16 cellular contexts compared by ENCODE assay signal in the genomic region with DNA sequence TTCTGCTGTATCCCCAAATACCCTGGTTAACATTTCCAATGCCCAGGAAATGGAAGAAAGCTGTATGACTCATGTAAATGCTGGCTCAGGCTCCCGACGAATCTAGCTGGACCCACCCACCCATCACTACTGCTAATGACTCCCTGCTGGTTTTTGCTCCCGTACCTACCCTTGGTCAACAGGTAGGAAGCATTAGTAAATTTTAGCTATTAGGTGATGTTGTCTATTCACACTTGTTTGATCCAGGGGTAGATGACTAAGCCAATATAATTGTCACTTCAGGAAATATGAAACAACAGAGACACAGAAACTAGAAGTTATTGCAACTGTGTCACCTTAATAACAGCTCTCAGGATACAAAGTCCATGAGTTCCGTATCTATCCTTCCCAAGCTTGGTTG.
A peak's percentile ranks its signal among the peaks of the same experiment; 100 is the strongest.
DNase-seq lines count a peak whose midpoint lies in the region; ATAC-seq and TF ChIP-seq lines count a peak whose summit lies in the region.
"Had no signal": no experiment of that assay in that cellular context is flagged by ENCODE, and none has a peak within 500 bp of the region (broad histone marks: within the 10 kb centered on the region; RNA-seq: fewer than 3 reads in every experiment).

No MANE protein-coding gene starts in this region.

- H3K4me3 Mint-ChIP-seq in MCF 10A (ENCODE audit: unreplicated experiment) (no peak overlapping the region), WTC11 (no peak overlapping the region), CD14-positive monocyte (no peak overlapping the region)

- BruUV-seq in MCF 10A (replicated peaks; lab: Mats Ljungman, UMichigan) = no TSS peak

- H3K4me2 ChIP-seq in hepatocyte = peak overlapping the region; percentile 17
- H3K4me2 ChIP-seq: KMS-11 had no signal

- TF ChIP-seq CTCF in MCF 10A (IDR thresholded peaks at IDR 0.05; ENCODE audit: unreplicated experiment) (no peak), breast epithelium (IDR thresholded peaks at IDR 0.05) (no peak), WTC11 (IDR thresholded peaks at IDR 0.05) (no peak), hepatocyte (IDR thresholded peaks at IDR 0.05; ENCODE audit: poor library complexity) (no peak), WERI-Rb-1 (IDR thresholded peaks at IDR 0.05; ENCODE audit: low read depth, low read length) (no peak), CD14-positive monocyte (IDR thresholded peaks at IDR 0.05) (no peak)

- H3K9me3 Mint-ChIP-seq in MCF 10A (ENCODE audit: unreplicated experiment) (no peaks in the 10 kb centered on the region), WTC11 (no peaks in the 10 kb centered on the region), CD14-positive monocyte (no peaks in the 10 kb centered on the region)

- TF ChIP-seq POLR2A in breast epithelium (IDR thresholded peaks at IDR 0.05) = no peak

- no peaks in the 10 kb centered on the region for H3K27me3 ChIP-seq in breast epithelium
- no peaks in the 10 kb centered on the region for H3K27me3 ChIP-seq in hepatocyte
- H3K27me3 ChIP-seq in WERI-Rb-1 (ENCODE audit: insufficient read depth, low read depth, severe bottlenecking) = no peaks in the 10 kb centered on the region
- H3K27me3 ChIP-seq: spleen had no signal

- no peaks in the 10 kb centered on the region for H3K9me2 ChIP-seq in hepatocyte (replicated peaks; ENCODE audit: insufficient read depth)

- H3K4me3 ChIP-seq in breast epithelium (no peak overlapping the region), hepatocyte (no peak overlapping the region), WERI-Rb-1 (ENCODE audit: low read depth, low read length) (no peak overlapping the region)
- H3K4me3 ChIP-seq: lung, spleen had no signal

- no peaks in the 10 kb centered on the region for H3K36me3 ChIP-seq in breast epithelium
- H3K36me3 ChIP-seq in hepatocyte (replicated peaks; ENCODE audit: insufficient read depth, low read depth) = no peaks in the 10 kb centered on the region
- H3K36me3 ChIP-seq in WERI-Rb-1 = no peaks in the 10 kb centered on the region
- H3K36me3 ChIP-seq: spleen had no signal

- POLR2A ChIA-PET in MCF 10A (lab: Yijun Ruan, JAX) (interaction anchor here (0.7 to 1.1 kb wide), 2 partner anchors 10 to 110 kb away, joined by 3 to 4 read pairs; no protein-coding TSS in a partner anchor), WTC11 (lab: Charles Lee) (no interaction called here)

- H3K27me3 Mint-ChIP-seq in MCF 10A (ENCODE audit: insufficient read depth, unreplicated experiment) (no peaks in the 10 kb centered on the region), WTC11 (ENCODE audit: low read depth) (no peaks in the 10 kb centered on the region; the same call in 1 of the 2 replicates), CD14-positive monocyte (ENCODE audit: low read depth in 3 of 3) (peaks cover 0 to 2% (median 0%) of the 10 kb centered on the region in 3 donors)

- ATAC-seq in WTC11 = peak; percentile 42; the same call in 1 of the 2 replicates

- H4K20me1 ChIP-seq in hepatocyte (ENCODE audit: insufficient read depth, poor library complexity, severe bottlenecking) = no peaks in the 10 kb centered on the region

- peak; percentile 53 for DNase-seq in MCF 10A (ENCODE audit: unreplicated experiment)
- DNase-seq in breast epithelium (ENCODE audit: low spot score in 2 of 2) = no peak
- no peak for DNase-seq in WTC11 (ENCODE audit: low spot score)
- DNase-seq in hepatocyte (ENCODE audit: low spot score) = peak; percentile 59
- no peak for DNase-seq in WERI-Rb-1
- DNase-seq in putamen (ENCODE audit: low spot score) = no peak
- no peak for DNase-seq in activated CD4-positive, alpha-beta T cell treated with anti-CD3 and anti-CD28 coated beads, Interleukin-2, amount 50 U/mL, for 4 hours
- DNase-seq in CD14-positive monocyte (ENCODE audit: low spot score) = no peak
- DNase-seq: activated CD8-positive, alpha-beta memory T cell treated with anti-CD3 and anti-CD28 coated beads for 24 hours; caudate nucleus; GOT3; NCI-H2081; SIG-M5; spleen had no signal

- peak overlapping the region; percentile 52 for H3K27ac Mint-ChIP-seq in MCF 10A (ENCODE audit: low read depth, unreplicated experiment)
- H3K27ac Mint-ChIP-seq in WTC11 = no peak overlapping the region
- no peak overlapping the region for H3K27ac Mint-ChIP-seq in CD14-positive monocyte

- H2AFZ ChIP-seq in hepatocyte = no peak overlapping the region

- no peaks in the 10 kb centered on the region for H3K79me2 ChIP-seq in hepatocyte

- intact Hi-C loops in MCF 10A (cut with micrococcal nuclease) = no loop called here
- intact Hi-C loops in breast epithelium (cut with DNase I; ENCODE audit: low total_unique reads) = no loop called here
- intact Hi-C loops in CD14-positive monocyte (cut with micrococcal nuclease) = no loop called here

- H3K4me1 Mint-ChIP-seq in MCF 10A (ENCODE audit: insufficient read depth, unreplicated experiment) (peaks cover 36% of the 10 kb centered on the region), WTC11 (peaks cover 15% of the 10 kb centered on the region), CD14-positive monocyte (peaks cover 11% of the 10 kb centered on the region)

- H3K4me1 ChIP-seq in breast epithelium (no peaks in the 10 kb centered on the region), hepatocyte (ENCODE audit: insufficient read depth) (peaks cover 7% of the 10 kb centered on the region)

- H3K27ac ChIP-seq in breast epithelium = no peak overlapping the region
- peak overlapping the region; percentile 24 for H3K27ac ChIP-seq in hepatocyte
- no peak overlapping the region for H3K27ac ChIP-seq in WERI-Rb-1
- H3K27ac ChIP-seq: KMS-11, spleen had no signal

- WGBS in hepatocyte (ENCODE audit: low lambda C conversion rate, missing lambda C conversion rate) = 34% methylated on average over 4 of the region's 4 CpGs

- no peaks in the 10 kb centered on the region for H3K9me3 ChIP-seq in breast epithelium
- H3K9me3 ChIP-seq in hepatocyte (ENCODE audit: low read depth) = no peaks in the 10 kb centered on the region
- no peaks in the 10 kb centered on the region for H3K9me3 ChIP-seq in WERI-Rb-1 (ENCODE audit: severe bottlenecking)
- H3K9me3 ChIP-seq: spleen had no signal

- CTCF ChIA-PET in MCF 10A (lab: Yijun Ruan, JAX) = interaction anchor here (0.9 to 11.3 kb wide), 4 partner anchors 8 to 163 kb away, joined by 4 to 84 read pairs (median 7); no protein-coding TSS in a partner anchor
- CTCF ChIA-PET in WTC11 (lab: Charles Lee) = interaction anchor here (0.7 to 2.1 kb wide), 3 partner anchors 9 to 312 kb away, joined by 3 to 19 read pairs (median 4); partner anchors contain the start of gene BAG2

- no peaks in the 10 kb centered on the region for H3K36me3 Mint-ChIP-seq in MCF 10A (ENCODE audit: insufficient read depth, unreplicated experiment)
- no peaks in the 10 kb centered on the region for H3K36me3 Mint-ChIP-seq in WTC11
- H3K36me3 Mint-ChIP-seq in CD14-positive monocyte = no peaks in the 10 kb centered on the region

TF ChIP-seq in WTC11, 78 proteins besides CTCF, POLR2A, EP300 and RAD21:
- TF ChIP-seq ZNF263 (CRISPR knock-in tag; IDR thresholded peaks at IDR 0.05; ENCODE audit: low read depth) (no peak), TEAD1 (CRISPR knock-in tag; IDR thresholded peaks at IDR 0.05) (no peak), ZBTB21 (CRISPR knock-in tag; IDR thresholded peaks at IDR 0.05; ENCODE audit: borderline replicate concordance) (no peak), HMGXB4 (CRISPR knock-in tag; IDR thresholded peaks at IDR 0.05) (no peak), KAT7 (CRISPR knock-in tag; IDR thresholded peaks at IDR 0.05; ENCODE audit: borderline replicate concordance) (no peak), OVOL2 (CRISPR knock-in tag; IDR thresholded peaks at IDR 0.05; ENCODE audit: borderline replicate concordance) (no peak), ZNF396 (CRISPR knock-in tag; IDR thresholded peaks at IDR 0.05; ENCODE audit: borderline replicate concordance) (no peak), NR3C1 (CRISPR knock-in tag; conservative IDR thresholded peaks at IDR 0.05; ENCODE audit: low read depth) (no peak)
- TF ChIP-seq, protein P1, sequence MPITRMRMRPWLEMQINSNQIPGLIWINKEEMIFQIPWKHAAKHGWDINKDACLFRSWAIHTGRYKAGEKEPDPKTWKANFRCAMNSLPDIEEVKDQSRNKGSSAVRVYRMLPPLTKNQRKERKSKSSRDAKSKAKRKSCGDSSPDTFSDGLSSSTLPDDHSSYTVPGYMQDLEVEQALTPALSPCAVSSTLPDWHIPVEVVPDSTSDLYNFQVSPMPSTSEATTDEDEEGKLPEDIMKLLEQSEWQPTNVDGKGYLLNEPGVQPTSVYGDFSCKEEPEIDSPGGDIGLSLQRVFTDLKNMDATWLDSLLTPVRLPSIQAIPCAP (CRISPR knock-in tag; IDR thresholded peaks at IDR 0.05) = no peak

Comparison
In these comparisons a context has a peak if more than half of its experiments do, and no peak if none do; other contexts are left out.
1. DNase-seq: peak in MCF 10A (single experiment) and hepatocyte (single experiment); none in breast epithelium (0 of 2), WTC11 (single experiment), WERI-Rb-1 (single experiment), putamen (single experiment), activated CD4-positive, alpha-beta T cell treated with anti-CD3 and anti-CD28 coated beads, Interleukin-2, amount 50 U/mL, for 4 hours (0 of 2) and CD14-positive monocyte (single experiment).